ENCODE assay signal across 1 cellular context in genomic region chr1:17438176-17438976, GRCh38.
TF ChIP-seq lines count a peak whose summit lies in the region.

No MANE protein-coding gene starts in this region.

TF ChIP-seq in HepG2, 621 proteins besides CTCF, POLR2A, EP300 and RAD21 (continued from another document):
- TF ChIP-seq ZBTB21 (CRISPR knock-in tag; IDR thresholded peaks at IDR 0.05) (no peak), HDAC6 (IDR thresholded peaks at IDR 0.05; ENCODE audit: low read depth, low read length) (no peak), ZNF724P (CRISPR knock-in tag; IDR thresholded peaks at IDR 0.05; ENCODE audit: borderline replicate concordance) (no peak), MYPOP (CRISPR knock-in tag; IDR thresholded peaks at IDR 0.05) (no peak), ELF1 (CRISPR knock-in tag; IDR thresholded peaks at IDR 0.05) (peak; percentile 40; the same call in 1 of the 2 replicates), CENPX (CRISPR knock-in tag; IDR thresholded peaks at IDR 0.05) (no peak), HMGA1 (CRISPR knock-in tag; conservative IDR thresholded peaks at IDR 0.05) (no peak), TAF1 (CRISPR knock-in tag; IDR thresholded peaks at IDR 0.05) (peak; percentile 66; the same call in 1 of the 2 replicates), GATAD1 (CRISPR knock-in tag; IDR thresholded peaks at IDR 0.05) (0 out of 2 replicates have a peak, but pooled peaks have one; percentile 39), ZNF574 (CRISPR knock-in tag; IDR thresholded peaks at IDR 0.05) (peak; percentile 77), ZNF788 (CRISPR knock-in tag; IDR thresholded peaks at IDR 0.05; ENCODE audit: borderline replicate concordance) (0 out of 2 replicates have a peak, but pooled peaks have one; percentile 17), RBFOX2 (IDR thresholded peaks at IDR 0.05; ENCODE audit: low read depth, low read length) (peak; percentile 77), ZMAT5 (CRISPR knock-in tag; IDR thresholded peaks at IDR 0.05; ENCODE audit: borderline replicate concordance, low read depth) (no peak), ZNF281 (CRISPR knock-in tag; IDR thresholded peaks at IDR 0.05; ENCODE audit: borderline replicate concordance) (peak; percentile 87), JARID2 (CRISPR knock-in tag; IDR thresholded peaks at IDR 0.05; ENCODE audit: insufficient replicate concordance) (no peak), AKNA (CRISPR knock-in tag; IDR thresholded peaks at IDR 0.05; ENCODE audit: borderline replicate concordance) (no peak), NONO (IDR thresholded peaks at IDR 0.05) (no peak), NONO (CRISPR knock-in tag; conservative IDR thresholded peaks at IDR 0.05) (peak; percentile 50; the same call in 1 of the 2 replicates), ZNF451 (CRISPR knock-in tag; IDR thresholded peaks at IDR 0.05) (no peak), PHF20 (CRISPR knock-in tag; IDR thresholded peaks at IDR 0.05) (no peak), TCF7 (IDR thresholded peaks at IDR 0.05; ENCODE audit: low read depth) (no peak), ATF2 (CRISPR knock-in tag; IDR thresholded peaks at IDR 0.05) (no peak), HOXA3 (CRISPR knock-in tag; IDR thresholded peaks at IDR 0.05) (peak; percentile 29; the same call in 1 of the 2 replicates), ZNF18 (CRISPR knock-in tag; IDR thresholded peaks at IDR 0.05; ENCODE audit: insufficient replicate concordance) (peak; percentile 29), ZFX (CRISPR knock-in tag; IDR thresholded peaks at IDR 0.05; ENCODE audit: low read depth) (peak; percentile 57), POLR2AphosphoS2 (IDR thresholded peaks at IDR 0.05; ENCODE audit: low read depth, low read length) (no peak), TFAP4 (IDR thresholded peaks at IDR 0.05; ENCODE audit: borderline replicate concordance, low read depth) (no peak), NRL (CRISPR knock-in tag; IDR thresholded peaks at IDR 0.05; ENCODE audit: borderline replicate concordance) (peak; percentile 63; the same call in 1 of the 2 replicates), HIVEP1 (CRISPR knock-in tag; IDR thresholded peaks at IDR 0.05) (0 out of 2 replicates have a peak, but pooled peaks have one; percentile 34), HMGXB4 (CRISPR knock-in tag; IDR thresholded peaks at IDR 0.05; ENCODE audit: borderline replicate concordance in 1 of 2, low read depth in 1 of 2) (peak; percentile 42 to 60; a peak in 2 of 4 replicates), GPN1 (CRISPR knock-in tag; IDR thresholded peaks at IDR 0.05; ENCODE audit: borderline replicate concordance) (no peak)
